15 cellular contexts compared by ENCODE assay signal in genomic region chr3:171380084-171380483, GRCh38.
DNase-seq lines count a peak whose midpoint lies in the region; ATAC-seq and TF ChIP-seq lines count a peak whose summit lies in the region.
"Had no signal": no experiment of that assay in that cellular context is flagged by ENCODE, and none has a peak within 500 bp of the region (broad histone marks: within the 10 kb centered on the region; RNA-seq: fewer than 3 reads in every experiment).

No MANE protein-coding gene starts in this region.

- no peaks in the 10 kb centered on the region for H3K36me3 Mint-ChIP-seq in CD4-positive, alpha-beta T cell (ENCODE audit: low read depth)
- no peaks in the 10 kb centered on the region for H3K36me3 Mint-ChIP-seq in T-helper 17 cell (ENCODE audit: low read depth)
- no peaks in the 10 kb centered on the region for H3K36me3 Mint-ChIP-seq in stimulated activated effector memory CD8-positive, alpha-beta T cell treated with anti-CD3 and anti-CD28 coated beads, Interleukin-12 subunit alpha, Interleukin-12 subunit beta, amount 100 ng/mL, for 72 hours

- no peak overlapping the region for H3K4me3 Mint-ChIP-seq in CD4-positive, alpha-beta T cell
- H3K4me3 Mint-ChIP-seq in T-helper 17 cell = no peak overlapping the region
- H3K4me3 Mint-ChIP-seq in stimulated activated effector memory CD8-positive, alpha-beta T cell treated with anti-CD3 and anti-CD28 coated beads, Interleukin-12 subunit alpha, Interleukin-12 subunit beta, amount 100 ng/mL, for 72 hours = no peak overlapping the region
- H3K4me3 Mint-ChIP-seq: H9 had no signal

- no peak for ATAC-seq in CD4-positive, alpha-beta T cell (ENCODE audit: poor library complexity)
- no peak for ATAC-seq in T-helper 17 cell
- ATAC-seq in gastroesophageal sphincter = peak; percentile 15
- ATAC-seq in stimulated activated effector memory CD8-positive, alpha-beta T cell treated with anti-CD3 and anti-CD28 coated beads, Interleukin-12 subunit alpha, Interleukin-12 subunit beta, amount 100 ng/mL, for 72 hours = no peak
- ATAC-seq in HG03432 (IDR thresholded peaks at IDR 0.05; ENCODE audit: unreplicated experiment) = no peak
- ATAC-seq in GM19455 (IDR thresholded peaks at IDR 0.05; ENCODE audit: unreplicated experiment) = no peak

- WGBS in gastroesophageal sphincter (ENCODE audit: low coverage in 1 of 2), 2 donors = 19 to 47% methylated on average over 2 of the region's 2 CpGs

- CTCF ChIA-PET in CD4-positive, alpha-beta T cell (lab: Charles Lee) = interaction anchor here (0.8 to 1.8 kb wide), 2 partner anchors 10 to 52 kb away, joined by 4 to 8 read pairs; no protein-coding TSS in a partner anchor

- DNase-seq in CD4-positive, alpha-beta T cell = no peak
- no peak for DNase-seq in T-helper 17 cell
- no peak for DNase-seq in stimulated activated effector memory CD8-positive, alpha-beta T cell treated with anti-CD3 and anti-CD28 coated beads, Interleukin-12 subunit alpha, Interleukin-12 subunit beta, amount 100 ng/mL, for 72 hours (ENCODE audit: low spot score in 2 of 2)
- no peak for DNase-seq in cerebellar cortex (ENCODE audit: low spot score)
- DNase-seq: 8988T, AML-193, DMS153, DMS79 treated with DMSO at 0.1 percent for 48 hours, EL, GOT3, H9 had no signal

- H3K36me3 ChIP-seq in gastroesophageal sphincter = no peaks in the 10 kb centered on the region
- H3K36me3 ChIP-seq: BLaER1 had no signal

- no peaks in the 10 kb centered on the region for H3K27me3 Mint-ChIP-seq in CD4-positive, alpha-beta T cell
- no peaks in the 10 kb centered on the region for H3K27me3 Mint-ChIP-seq in T-helper 17 cell

- no peak overlapping the region for H3K4me3 ChIP-seq in gastroesophageal sphincter
- H3K4me3 ChIP-seq: BLaER1 had no signal

- H3K27me3 ChIP-seq in CD4-positive, alpha-beta T cell (ENCODE audit: control insufficient read depth, insufficient read depth, low read length) = no peaks in the 10 kb centered on the region
- no peaks in the 10 kb centered on the region for H3K27me3 ChIP-seq in gastroesophageal sphincter
- H3K27me3 ChIP-seq: BLaER1 had no signal

- peaks cover 18 to 92% (median 30%) of the 10 kb centered on the region in 3 donors for H3K4me1 ChIP-seq in gastroesophageal sphincter
- H3K4me1 ChIP-seq: BLaER1 had no signal

- POLR2A ChIA-PET in CD4-positive, alpha-beta T cell (lab: Charles Lee) = no interaction called here

- H3K9me3 Mint-ChIP-seq in CD4-positive, alpha-beta T cell = no peaks in the 10 kb centered on the region
- H3K9me3 Mint-ChIP-seq in stimulated activated effector memory CD8-positive, alpha-beta T cell treated with anti-CD3 and anti-CD28 coated beads, Interleukin-12 subunit alpha, Interleukin-12 subunit beta, amount 100 ng/mL, for 72 hours = no peaks in the 10 kb centered on the region
- H3K9me3 Mint-ChIP-seq: H9 had no signal

- H3K27ac ChIP-seq in CD4-positive, alpha-beta T cell (ENCODE audit: low read depth, low read length) = no peak overlapping the region
- H3K27ac ChIP-seq in gastroesophageal sphincter = peak overlapping the region in 3 of 4 donors; percentile 33 to 57 (median 44)
- H3K27ac ChIP-seq: BLaER1 had no signal

- H3K27ac Mint-ChIP-seq in CD4-positive, alpha-beta T cell = peak overlapping the region; percentile 30
- H3K27ac Mint-ChIP-seq in T-helper 17 cell = peak overlapping the region; percentile 39
- peak overlapping the region; percentile 61 for H3K27ac Mint-ChIP-seq in stimulated activated effector memory CD8-positive, alpha-beta T cell treated with anti-CD3 and anti-CD28 coated beads, Interleukin-12 subunit alpha, Interleukin-12 subunit beta, amount 100 ng/mL, for 72 hours
- H3K27ac Mint-ChIP-seq: H9 had no signal

- H3K9me3 ChIP-seq in CD4-positive, alpha-beta T cell (ENCODE audit: control insufficient read depth, low read length) = no peaks in the 10 kb centered on the region
- no peaks in the 10 kb centered on the region for H3K9me3 ChIP-seq in T-helper 17 cell (ENCODE audit: control insufficient read depth, low read length, poor library complexity, severe bottlenecking)
- no peaks in the 10 kb centered on the region for H3K9me3 ChIP-seq in gastroesophageal sphincter
- H3K9me3 ChIP-seq: BLaER1 had no signal

- H3K4me1 Mint-ChIP-seq in CD4-positive, alpha-beta T cell (ENCODE audit: low read depth) = peaks cover 55% of the 10 kb centered on the region
- H3K4me1 Mint-ChIP-seq in T-helper 17 cell = peaks cover 54% of the 10 kb centered on the region
- peaks cover 49% of the 10 kb centered on the region for H3K4me1 Mint-ChIP-seq in stimulated activated effector memory CD8-positive, alpha-beta T cell treated with anti-CD3 and anti-CD28 coated beads, Interleukin-12 subunit alpha, Interleukin-12 subunit beta, amount 100 ng/mL, for 72 hours

- no peak for TF ChIP-seq CTCF in CD4-positive, alpha-beta T cell (IDR thresholded peaks at IDR 0.05)
- no peak for TF ChIP-seq CTCF in gastroesophageal sphincter (IDR thresholded peaks at IDR 0.05)

- TF ChIP-seq POLR2A in gastroesophageal sphincter (IDR thresholded peaks at IDR 0.05) = no peak

- intact Hi-C loops in CD4-positive, alpha-beta T cell (cut with DNase I, micrococcal nuclease) = no loop called here

- TF ChIP-seq EP300 in gastroesophageal sphincter (IDR thresholded peaks at IDR 0.05) = no peak
